Comparison of ENCODE assay signal across 13 cellular contexts in the genomic region with DNA sequence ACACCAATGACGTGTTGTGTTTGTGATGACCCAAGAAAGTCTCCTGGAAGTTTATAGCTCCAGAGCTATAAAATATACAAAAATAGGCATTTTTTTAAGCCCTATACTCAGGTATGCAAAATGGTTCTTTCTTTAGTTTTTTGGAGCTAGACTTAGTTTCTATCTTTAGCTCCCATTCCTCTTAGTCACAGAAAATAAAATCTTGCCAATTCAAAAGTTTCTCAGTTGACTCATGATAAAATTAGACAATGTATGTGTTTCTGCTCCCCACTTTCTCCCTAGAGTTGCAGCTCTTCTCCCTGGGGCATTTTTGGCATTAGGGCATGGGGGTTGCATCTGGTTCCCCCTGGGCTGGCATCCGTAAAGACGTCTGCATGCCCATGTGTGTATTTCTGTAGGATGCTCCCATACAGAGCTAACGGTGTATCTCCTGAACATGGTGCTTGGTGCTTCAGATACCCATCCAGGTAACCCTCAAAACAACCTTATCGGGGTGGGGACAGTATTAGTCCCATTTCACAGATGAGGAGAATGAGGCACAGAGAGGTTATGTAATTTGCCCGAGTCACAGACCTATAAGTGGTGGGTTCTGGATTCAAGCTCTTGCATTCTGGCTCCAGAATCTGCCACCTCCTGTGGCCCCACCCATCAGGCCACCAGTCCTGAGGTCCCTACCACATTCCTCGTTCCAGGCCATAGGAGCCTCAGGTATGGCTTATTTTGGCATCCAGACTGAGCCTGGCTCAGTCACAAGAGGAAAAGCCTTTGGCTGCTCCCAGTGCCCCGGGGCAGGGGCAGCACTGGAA. TPM values are rescaled to one million over a fixed set of nuclear protein-coding genes. Genes with fewer than 3 reads are reported as not detected.
DNase-seq lines count a peak whose midpoint lies in the region; ATAC-seq and TF ChIP-seq lines count a peak whose summit lies in the region.
"Had no signal": no experiment of that assay in that cellular context is flagged by ENCODE, and none has a peak within 500 bp of the region (broad histone marks: within the 10 kb centered on the region; RNA-seq: fewer than 3 reads in every experiment).

No MANE protein-coding gene starts in this region.

- H3K4me3 ChIP-seq in ascending aorta (no peak overlapping the region), thoracic aorta (peak overlapping the region; percentile 33)
- H3K4me3 ChIP-seq: mucosa of descending colon had no signal

- H3K27ac ChIP-seq in ascending aorta, result peak overlapping the region; percentile 74 to 81
- H3K27ac ChIP-seq in thoracic aorta, result peak overlapping the region; percentile 77 to 79
- H3K27ac ChIP-seq: parathyroid adenoma had no signal

- ATAC-seq in thoracic aorta (ENCODE audit: insufficient number of reproducible peaks, low FRiP score, low read depth) (peak; percentile 63), GM21576 (IDR thresholded peaks at IDR 0.05; ENCODE audit: unreplicated experiment) (no peak)
- ATAC-seq: effector memory CD8-positive, alpha-beta T cell; mucosa of descending colon had no signal

- no peak for TF ChIP-seq CTCF in ascending aorta (IDR thresholded peaks at IDR 0.05)
- TF ChIP-seq CTCF in thoracic aorta (IDR thresholded peaks at IDR 0.05), result no peak

- intact Hi-C loops in ascending aorta (cut with DNase I), result loop anchor here (1.0 to 5.0 kb wide), 4 partner anchors 16 to 44 kb away; partner anchors contain the start of gene ASAP2

- no peaks in the 10 kb centered on the region for H3K27me3 ChIP-seq in ascending aorta
- H3K27me3 ChIP-seq in thoracic aorta (replicated peaks; ENCODE audit: insufficient read depth), result no peaks in the 10 kb centered on the region

- H3K36me3 ChIP-seq in ascending aorta, result no peaks in the 10 kb centered on the region
- no peaks in the 10 kb centered on the region for H3K36me3 ChIP-seq in thoracic aorta

- peaks cover 13 to 18% of the 10 kb centered on the region in 2 donors for H3K4me1 ChIP-seq in ascending aorta
- peaks cover 12 to 20% of the 10 kb centered on the region in 2 donors for H3K4me1 ChIP-seq in thoracic aorta (ENCODE audit: control insufficient read depth in 1 of 2, low read depth in 2 of 2)
- H3K4me1 ChIP-seq: parathyroid adenoma had no signal

- H3K9me3 ChIP-seq in ascending aorta (no peaks in the 10 kb centered on the region), thoracic aorta (no peaks in the 10 kb centered on the region)
- H3K9me3 ChIP-seq: mucosa of descending colon had no signal

- peak; percentile 75 for DNase-seq in HCEC 1CT
- DNase-seq in ascending aorta (ENCODE audit: low spot score in 2 of 2), result no peak
- peak; percentile 80 for DNase-seq in fibroblast of peridontal ligament (ENCODE audit: extremely low read depth)
- DNase-seq in thoracic aorta (ENCODE audit: low spot score), result no peak
- DNase-seq in NCI-H526 (lab: John Stamatoyannopoulos, UW), result no peak
- no peak for DNase-seq in NCI-H2081 treated with DMSO at 0.1 percent for 48 hours (lab: John Stamatoyannopoulos, UW)
- DNase-seq: effector memory CD8-positive, alpha-beta T cell; GF-D8; glutamatergic neuron; mucosa of descending colon; stimulated activated CD4-positive, alpha-beta T cell treated with anti-CD3 and anti-CD28 coated beads, Interleukin-15, amount 100 ng/mL, for 24 hours had no signal

RNA-seq across cellular contexts. Expression of gene ASAP2, which starts 43.1 kb away (rescaled TPM):
- total RNA-seq in ascending aorta (56.9 TPM), thoracic aorta (100 to 1,000 TPM in 1 of 2 donors, 10 to 100 TPM in 1; 58.1 to 102 TPM)

Comparison
In these comparisons a context has a peak if more than half of its experiments do, and no peak if none do; other contexts are left out.
1. DNase-seq: peak in HCEC 1CT (single experiment) and fibroblast of peridontal ligament (single experiment); none in ascending aorta (0 of 2), thoracic aorta (single experiment), NCI-H526 (0 of 2) and NCI-H2081 treated with DMSO at 0.1 percent for 48 hours (single experiment).